8 cellular contexts compared by ENCODE assay signal in genomic region chr2:232876978-232877441, GRCh38. TPM values are rescaled to one million over a fixed set of nuclear protein-coding genes. Genes with fewer than 3 reads are reported as not detected.
A peak's percentile ranks its signal among the peaks of the same experiment; 100 is the strongest.
DNase-seq lines count a peak whose midpoint lies in the region; ATAC-seq, FAIRE-seq and TF ChIP-seq lines count a peak whose summit lies in the region.

No MANE protein-coding gene starts in this region.

- FAIRE-seq in GM12878 (lab: Jason Lieb, UNC) = no peak

- H3K4me2 ChIP-seq in GM12878 (ENCODE audit: control insufficient read depth, insufficient read depth) = peak overlapping the region; percentile 60

- H3K36me3 ChIP-seq in GM12878 (ENCODE audit: control insufficient read depth in 2 of 2, insufficient read depth in 2 of 2, low read length in 1 of 2) = no peaks in the 10 kb centered on the region; a peak in 1 of 4 replicates

- TF ChIP-seq POLR2A in GM12878 (IDR thresholded peaks at IDR 0.05; ENCODE audit: low read depth, low read length) = no peak

- no peak overlapping the region for H3K9ac ChIP-seq in GM12878 (ENCODE audit: control insufficient read depth, insufficient read depth, low read length)

- H3K4me3 ChIP-seq in GM12878 = peak overlapping the region; percentile 36; the same call in 1 of the 2 replicates

- H3K9me3 Mint-ChIP-seq in memory B cell (no peaks in the 10 kb centered on the region), type B pancreatic cell (no peaks in the 10 kb centered on the region)

- no peak overlapping the region; the same call in 1 of the 2 replicates for H2AFZ ChIP-seq in GM12878 (ENCODE audit: control insufficient read depth, low read depth, low read length)

- BruUV-seq in GM12878 (replicated peaks; lab: Mats Ljungman, UMichigan) = no TSS peak

- TF ChIP-seq EP300 in GM12878 (IDR thresholded peaks at IDR 0.05; ENCODE audit: borderline replicate concordance in 1 of 2, control insufficient read depth in 1 of 2, low read depth in 2 of 2, low read length in 2 of 2) = no peak

- H3K27ac Mint-ChIP-seq in memory B cell (no peak overlapping the region), type B pancreatic cell (no peak overlapping the region)

- CTCF ChIA-PET in GM12878 (lab: Yijun Ruan, JAX) = interaction anchor here (0.9 to 2.0 kb wide), 2 partner anchors 152 to 177 kb away, joined by 4 read pairs; no protein-coding TSS in a partner anchor

- intact Hi-C loops in Right ventricle myocardium inferior (cut with DNase I) (no loop called here), Right ventricle myocardium superior (cut with DNase I) (loop anchor here (10.0 kb wide), 1 partner anchor 158 kb away; the partner anchor contains the start of gene NEU2), GM12878 (cut with micrococcal nuclease; ENCODE audit: unreplicated experiment) (no loop called here)

- in situ Hi-C loops in GM12878 (cut with MboI) = no loop called here

- H3K9me3 ChIP-seq in GM12878 (replicated peaks; ENCODE audit: control insufficient read depth, insufficient read depth, low read length) = no peaks in the 10 kb centered on the region

- H3K4me3 Mint-ChIP-seq in memory B cell (peak overlapping the region; percentile 49), type B pancreatic cell (peak overlapping the region; percentile 81)

- no peaks in the 10 kb centered on the region for H3K4me1 ChIP-seq in GM12878 (ENCODE audit: control insufficient read depth, insufficient read depth, low read length)

- H3K27me3 Mint-ChIP-seq in memory B cell (peaks cover 3% of the 10 kb centered on the region), type B pancreatic cell (peaks cover 15% of the 10 kb centered on the region)

- H3K36me3 Mint-ChIP-seq in memory B cell (no peaks in the 10 kb centered on the region), type B pancreatic cell (no peaks in the 10 kb centered on the region)

- TF ChIP-seq CTCF in GM12878 (IDR thresholded peaks at IDR 0.05 in 2 of 3, conservative IDR thresholded peaks at IDR 0.05 in 1 of 3; ENCODE audit: control insufficient read depth in 2 of 3, extremely low read depth in 1 of 3, insufficient read depth in 1 of 3, low read depth in 3 of 3, low read length in 3 of 3) (no peak), type B pancreatic cell (conservative IDR thresholded peaks at IDR 0.05) (no peak)

- TF ChIP-seq RAD21 in GM12878 (IDR thresholded peaks at IDR 0.05; ENCODE audit: insufficient read depth, low read depth, low read length) = no peak

- SMC1A ChIA-PET in GM12878 (lab: Charles Lee; ENCODE audit: uncharacterized antibody, unreplicated experiment) = no interaction called here

- H3K27me3 ChIP-seq in GM12878 (replicated peaks in 1 of 2; ENCODE audit: control insufficient read depth in 2 of 2, insufficient read depth in 2 of 2, low read length in 1 of 2) = no peaks in the 10 kb centered on the region; a peak in 1 of 4 replicates

- 25% methylated on average over 21 of the region's 21 CpGs for WGBS in GM12878 (ENCODE audit: insufficient coverage, insufficient replicate concordance, low lambda C conversion rate, missing lambda C conversion rate)

- RAD21 ChIA-PET in GM12878 (lab: Charles Lee; ENCODE audit: unreplicated experiment) = no interaction called here

- H3K4me1 Mint-ChIP-seq in memory B cell (peaks cover 11% of the 10 kb centered on the region), type B pancreatic cell (ENCODE audit: unreplicated experiment) (peaks cover 4% of the 10 kb centered on the region)

- no peaks in the 10 kb centered on the region for H4K20me1 ChIP-seq in GM12878 (ENCODE audit: control insufficient read depth, insufficient read depth)

- no peaks in the 10 kb centered on the region for H3K79me2 ChIP-seq in GM12878 (ENCODE audit: control insufficient read depth, insufficient read depth, low read length)

- ATAC-seq in Right ventricle myocardium inferior (no peak), Right ventricle myocardium superior (ENCODE audit: poor library complexity) (no peak), GM12878 (no peak), memory B cell (ENCODE audit: low read depth) (no peak), GM21717 (IDR thresholded peaks at IDR 0.05; ENCODE audit: unreplicated experiment) (no peak)

- no peak overlapping the region for H3K27ac ChIP-seq in GM12878 (ENCODE audit: control insufficient read depth, insufficient read depth)

- POLR2A ChIA-PET in GM12878 (lab: Charles Lee) = no interaction called here

- DNase-seq in Right ventricle myocardium inferior (ENCODE audit: missing footprints) (peak; percentile 58), Right ventricle myocardium superior (no peak), GM12878 (ENCODE audit: low read depth, low spot score) (no peak), memory B cell (ENCODE audit: low spot score in 2 of 2) (no peak), type B pancreatic cell (ENCODE audit: extremely low spot score, unreplicated experiment) (no peak), NCI-H2029 (lab: John Stamatoyannopoulos, UW) (no peak)
- no peak for DNase-seq in stimulated activated CD4-positive, alpha-beta T cell treated with anti-CD3 and anti-CD28 coated beads, Interleukin-4, amount 100 ng/mL, for 1 hour

TF ChIP-seq in GM12878, 131 proteins besides CTCF, POLR2A, EP300 and RAD21 (continues in another document):
- TF ChIP-seq ZNF622 (IDR thresholded peaks at IDR 0.05) = no peak
- no peak for TF ChIP-seq MXI1 (IDR thresholded peaks at IDR 0.05; ENCODE audit: low read depth, low read length)
- no peak for TF ChIP-seq CHD1 (IDR thresholded peaks at IDR 0.05; ENCODE audit: low read depth, low read length)
- TF ChIP-seq CBX3 (IDR thresholded peaks at IDR 0.05; ENCODE audit: borderline replicate concordance, low read depth) = no peak
- no peak for TF ChIP-seq BMI1 (IDR thresholded peaks at IDR 0.05; ENCODE audit: borderline replicate concordance)
- TF ChIP-seq, protein P1, sequence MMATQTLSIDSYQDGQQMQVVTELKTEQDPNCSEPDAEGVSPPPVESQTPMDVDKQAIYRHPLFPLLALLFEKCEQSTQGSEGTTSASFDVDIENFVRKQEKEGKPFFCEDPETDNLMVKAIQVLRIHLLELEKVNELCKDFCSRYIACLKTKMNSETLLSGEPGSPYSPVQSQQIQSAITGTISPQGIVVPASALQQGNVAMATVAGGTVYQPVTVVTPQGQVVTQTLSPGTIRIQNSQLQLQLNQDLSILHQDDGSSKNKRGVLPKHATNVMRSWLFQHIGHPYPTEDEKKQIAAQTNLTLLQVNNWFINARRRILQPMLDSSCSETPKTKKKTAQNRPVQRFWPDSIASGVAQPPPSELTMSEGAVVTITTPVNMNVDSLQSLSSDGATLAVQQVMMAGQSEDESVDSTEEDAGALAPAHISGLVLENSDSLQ (IDR thresholded peaks at IDR 0.05) = no peak
- no peak for TF ChIP-seq RELB (IDR thresholded peaks at IDR 0.05; ENCODE audit: low read depth)
- no peak for TF ChIP-seq ATF2 (IDR thresholded peaks at IDR 0.05; ENCODE audit: low read length)

RNA-seq across cellular contexts. Expression of gene SNORC, which starts 6.9 kb away (rescaled TPM):
- total RNA-seq in Right ventricle myocardium inferior (0.46 TPM), Right ventricle myocardium superior (0.70 TPM), GM12878 (2014; rRNA removed) (0.62 and 0.98 TPM in 2 replicates), GM12878 (2014; rRNA removed; fragmentation: Illumina TruSeq; extraction: Trizol) (0.04 and 0.09 TPM in 2 replicates), GM12878 (2021) (0.64 and 0.72 TPM in 2 replicates), type B pancreatic cell (ENCODE audit: low replicate concordance) (7.1 and 28.9 TPM in 2 replicates)
- total RNA-seq in GM12878 (2013; cell fraction: nucleolus; rRNA removed) = 2.4 and 2.8 TPM in 2 replicates
- polyA plus RNA-seq in GM12878 (2011; ENCODE audit: low read depth) = 0.08 TPM
- polyA plus RNA-seq in GM12878 (2011; rRNA removed) (0.17 and 0.27 TPM in 2 replicates), GM12878 (2014; fragmentation: Illumina TruSeq; extraction: Trizol) (0.07 TPM in 1 of 2 replicates, not detected in the other), GM12878 (2014; fragmentation: Nextera tagmentation; extraction: Ambion mirVana) (not detected), GM12878 (2014; rRNA removed) (0.74 and 0.91 TPM in 2 replicates), GM12878 (2016; fragmentation: Nextera tagmentation; extraction: Ambion mirVana) (not detected)
- 0.45 and 0.70 TPM in 2 replicates for polyA plus RNA-seq in GM12878 (2011; cell fraction: cytosol; rRNA removed)
- polyA plus RNA-seq in GM12878 (2011; cell fraction: nucleus; rRNA removed) = 2.7 and 4.3 TPM in 2 replicates
- polyA plus RNA-seq in GM12878 (2012) = 0.32 and 0.44 TPM in 2 replicates
- polyA minus RNA-seq in GM12878 (2011; rRNA and poly(A)+ RNA removed) = 0.15 and 0.21 TPM in 2 replicates
- not detected in 2 replicates for polyA minus RNA-seq in GM12878 (2011; cell fraction: cytosol; rRNA and poly(A)+ RNA removed)
- polyA minus RNA-seq in GM12878 (2011; cell fraction: nucleus; rRNA and poly(A)+ RNA removed) = 0.73 and 1.1 TPM in 2 replicates
